Comparison of ENCODE assay signal across 8 cellular contexts in the genomic region with DNA sequence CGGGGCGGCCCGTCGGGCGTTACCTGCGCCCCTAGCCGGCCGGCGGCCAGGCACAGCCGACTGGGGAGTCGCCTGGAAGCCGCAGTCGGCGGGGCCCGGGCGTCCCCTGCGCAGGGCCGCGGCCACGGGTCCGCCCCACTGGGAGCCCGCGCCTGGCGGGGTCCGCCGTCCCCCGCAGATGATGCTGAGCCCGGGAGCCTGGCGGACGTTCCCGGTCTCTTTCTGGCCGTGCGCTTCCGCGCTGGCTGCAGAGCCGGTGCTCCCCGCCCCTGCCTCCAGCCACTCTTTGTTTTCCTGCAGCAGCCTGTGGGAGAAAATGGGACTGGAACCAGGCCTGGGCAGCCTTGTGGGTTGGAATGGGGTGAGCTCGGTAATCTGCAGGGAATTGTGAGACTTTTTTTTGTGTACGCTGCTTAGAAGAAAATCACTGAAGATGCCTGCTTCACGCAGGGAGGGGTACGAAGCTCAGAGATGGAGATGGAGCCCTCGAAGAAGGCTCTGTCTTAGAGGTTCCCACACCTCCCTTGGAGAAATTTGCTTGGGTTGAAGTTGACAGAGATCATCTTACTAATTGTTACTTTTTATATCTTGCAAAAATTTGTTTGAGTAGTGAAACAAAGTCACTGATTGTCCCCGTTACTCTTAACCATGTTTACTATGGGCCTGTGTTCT. TPM values are rescaled to one million over a fixed set of nuclear protein-coding genes. Genes with fewer than 3 reads are reported as not detected.
DNase-seq lines count a peak whose midpoint lies in the region; ATAC-seq and TF ChIP-seq lines count a peak whose summit lies in the region.

No MANE protein-coding gene starts in this region.

- H3K27me3 Mint-ChIP-seq in activated naive CD4-positive, alpha-beta T cell treated with anti-CD3 and anti-CD28 coated beads, Interleukin-2, amount 50 U/mL, for 24 hours = peaks cover under 1% of the 10 kb centered on the region

- no peaks in the 10 kb centered on the region for H3K9me2 ChIP-seq in Loucy (replicated peaks; ENCODE audit: low read depth, low read length)

- H4K20me1 ChIP-seq in Loucy (ENCODE audit: insufficient read depth, low read length, poor library complexity, severe bottlenecking) = peaks cover 35% of the 10 kb centered on the region

- H3K4me3 Mint-ChIP-seq in activated naive CD4-positive, alpha-beta T cell treated with anti-CD3 and anti-CD28 coated beads, Interleukin-2, amount 50 U/mL, for 24 hours = peak overlapping the region; percentile 96

- H3K9me3 Mint-ChIP-seq in activated naive CD4-positive, alpha-beta T cell treated with anti-CD3 and anti-CD28 coated beads, Interleukin-2, amount 50 U/mL, for 24 hours = no peaks in the 10 kb centered on the region

- H3K4me3 ChIP-seq in Loucy (ENCODE audit: low read length, poor library complexity, severe bottlenecking) = peak overlapping the region; percentile 96

- H2AFZ ChIP-seq in Loucy (ENCODE audit: low read length) = peak overlapping the region; percentile 98; the same call in 1 of the 2 replicates

- 0 out of 2 replicates have a peak, but pooled peaks cover 2% of the 10 kb centered on the region for H3F3A ChIP-seq in Loucy (ENCODE audit: low read depth)

- peak overlapping the region; percentile 75 for H3K9ac ChIP-seq in Loucy (ENCODE audit: low read depth, low read length, poor library complexity, severe bottlenecking)

- no peaks in the 10 kb centered on the region for H3K36me3 ChIP-seq in Loucy (ENCODE audit: insufficient read depth, low read length)

- ATAC-seq in GM21723 (IDR thresholded peaks at IDR 0.05; ENCODE audit: unreplicated experiment) = peak; percentile 31
- peak; percentile 5 for ATAC-seq in Right ventricle myocardium inferior

- no peaks in the 10 kb centered on the region for H3K27me3 ChIP-seq in Loucy (ENCODE audit: insufficient read depth, low read length, poor library complexity, severe bottlenecking)

- H3K9me3 ChIP-seq in Loucy (ENCODE audit: insufficient read depth, low read depth, low read length) = no peaks in the 10 kb centered on the region

- peak overlapping the region; percentile 75 for H3K4me2 ChIP-seq in Loucy (ENCODE audit: low read depth, low read length, poor library complexity, severe bottlenecking)

- H3K27ac Mint-ChIP-seq in activated naive CD4-positive, alpha-beta T cell treated with anti-CD3 and anti-CD28 coated beads, Interleukin-2, amount 50 U/mL, for 24 hours = peak overlapping the region; percentile 94

- intact Hi-C loops in Right ventricle myocardium inferior (cut with DNase I) = loop anchor here (2.0 to 5.0 kb wide), 2 partner anchors 52 to 251 kb away; no protein-coding TSS in a partner anchor

- H3K36me3 Mint-ChIP-seq in activated naive CD4-positive, alpha-beta T cell treated with anti-CD3 and anti-CD28 coated beads, Interleukin-2, amount 50 U/mL, for 24 hours = peaks cover 3% of the 10 kb centered on the region

- H3K4me1 ChIP-seq in Loucy (ENCODE audit: insufficient read depth, low read length, poor library complexity, severe bottlenecking) = peaks cover 49% of the 10 kb centered on the region

- H3K4me1 Mint-ChIP-seq in activated naive CD4-positive, alpha-beta T cell treated with anti-CD3 and anti-CD28 coated beads, Interleukin-2, amount 50 U/mL, for 24 hours = peaks cover 55% of the 10 kb centered on the region

- peak; percentile 13 for DNase-seq in DMS79 treated with DMSO at 0.1 percent for 48 hours (lab: John Stamatoyannopoulos, UW)
- DNase-seq in DMS79 (lab: John Stamatoyannopoulos, UW) = no peak
- peak; percentile 66 for DNase-seq in Right ventricle myocardium inferior (ENCODE audit: missing footprints)
- DNase-seq in nucleus accumbens (lab: John Stamatoyannopoulos, UW) = peak in 44 of 56 donors; percentile 21 to 78 (median 53)
- DNase-seq in stimulated activated CD4-positive, alpha-beta T cell treated with anti-CD3 and anti-CD28 coated beads, Interleukin-12 subunit alpha, Interleukin-12 subunit beta, amount 100 ng/mL, for 4 hours = no peak

- H3K79me2 ChIP-seq in Loucy (ENCODE audit: insufficient read depth, low read length) = peaks cover 51% of the 10 kb centered on the region

- no peak for TF ChIP-seq CTCF in Loucy (conservative IDR thresholded peaks at IDR 0.05; ENCODE audit: low read length)

RNA-seq across cellular contexts. Expression of gene PYGB, which starts 0.8 kb away (rescaled TPM):
- total RNA-seq in Right ventricle myocardium inferior = 174 TPM

RNA-seq across cellular contexts. Expression of gene ENTPD6, which starts 53.1 kb away (rescaled TPM):
- total RNA-seq in Right ventricle myocardium inferior = 132 TPM

Comparison
In these comparisons a context has a peak if more than half of its experiments do, and no peak if none do; other contexts are left out.
1. DNase-seq: peak in DMS79 treated with DMSO at 0.1 percent for 48 hours (single experiment), Right ventricle myocardium inferior (single experiment) and nucleus accumbens (44 of 56); none in DMS79 (single experiment) and stimulated activated CD4-positive, alpha-beta T cell treated with anti-CD3 and anti-CD28 coated beads, Interleukin-12 subunit alpha, Interleukin-12 subunit beta, amount 100 ng/mL, for 4 hours (single experiment).